In the genomic region with DNA sequence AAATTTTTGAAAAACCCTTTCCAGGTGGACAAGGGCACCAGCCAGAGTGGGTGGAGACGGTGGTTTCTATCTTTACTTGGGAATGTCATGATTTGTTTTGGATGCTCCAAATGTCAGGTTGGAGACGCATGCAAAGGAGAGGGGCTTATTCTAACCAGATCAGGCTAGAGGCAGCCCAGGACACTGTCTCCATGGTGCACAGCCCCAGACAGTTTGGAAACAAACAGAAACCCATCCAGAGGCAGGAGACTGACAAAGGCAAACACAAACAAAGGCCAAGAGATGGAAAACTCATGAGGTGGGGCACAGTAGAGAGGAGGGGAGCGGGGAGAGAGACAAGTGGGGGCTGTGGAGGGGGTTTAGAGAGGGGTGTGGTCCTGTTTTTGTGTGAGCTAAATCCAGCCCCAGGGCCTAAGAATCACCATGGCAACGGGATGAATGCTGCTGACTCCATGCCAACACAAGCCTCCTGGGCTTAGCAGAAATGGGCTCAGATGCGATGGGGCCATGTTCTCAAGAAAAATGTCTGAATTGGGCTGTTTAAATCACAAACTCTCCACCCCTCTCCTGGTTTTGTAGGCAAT, we compare ENCODE assay signal across 24 cellular contexts. TPM values are rescaled to one million over a fixed set of nuclear protein-coding genes. Genes with fewer than 3 reads are reported as not detected.
A peak's percentile ranks its signal among the peaks of the same experiment; 100 is the strongest.
DNase-seq lines count a peak whose midpoint lies in the region; ATAC-seq, FAIRE-seq and TF ChIP-seq lines count a peak whose summit lies in the region.
"Had no signal": no experiment of that assay in that cellular context is flagged by ENCODE, and none has a peak within 500 bp of the region (broad histone marks: within the 10 kb centered on the region; RNA-seq: fewer than 3 reads in every experiment).

No MANE protein-coding gene starts in this region.

- H3K36me3 Mint-ChIP-seq in endodermal cell (ENCODE audit: low read depth) = peaks cover 7% of the 10 kb centered on the region
- H3K36me3 Mint-ChIP-seq in activated T-cell treated with anti-CD3 and anti-CD28 coated beads, Interleukin-2, amount 50 U/mL, for 4 hours (ENCODE audit: insufficient read depth) = peaks cover 19% of the 10 kb centered on the region

- intact Hi-C loops in sigmoid colon (cut with DNase I) (no loop called here), kidney (cut with DNase I) (no loop called here)

- H3K4me3 Mint-ChIP-seq in endodermal cell = no peak overlapping the region
- H3K4me3 Mint-ChIP-seq in activated T-cell treated with anti-CD3 and anti-CD28 coated beads, Interleukin-2, amount 50 U/mL, for 4 hours = no peak overlapping the region
- H3K4me3 Mint-ChIP-seq: CD14-positive monocyte; T-helper 1 cell treated with Interleukin-12 subunit alpha and Interleukin-12 subunit beta and Interleukin-4 antibody, amounts not matched to agents 30 μg/mL and 1 μg/mL, for 36 hours had no signal

- H3K27me3 ChIP-seq in endodermal cell (ENCODE audit: control insufficient read depth, insufficient read depth, low read length, poor library complexity, severe bottlenecking) (no peaks in the 10 kb centered on the region), sigmoid colon (no peaks in the 10 kb centered on the region)
- H3K27me3 ChIP-seq: ascending aorta, heart right ventricle, spleen, upper lobe of right lung had no signal

- H3K27me3 Mint-ChIP-seq in endodermal cell (ENCODE audit: insufficient read depth) = no peaks in the 10 kb centered on the region
- H3K27me3 Mint-ChIP-seq in activated T-cell treated with anti-CD3 and anti-CD28 coated beads, Interleukin-2, amount 50 U/mL, for 4 hours (ENCODE audit: low read depth) = no peaks in the 10 kb centered on the region

- no peaks in the 10 kb centered on the region for H3K4me1 Mint-ChIP-seq in endodermal cell
- peaks cover 10% of the 10 kb centered on the region for H3K4me1 Mint-ChIP-seq in activated T-cell treated with anti-CD3 and anti-CD28 coated beads, Interleukin-2, amount 50 U/mL, for 4 hours (ENCODE audit: low read depth)

- no peak overlapping the region for H3K4me3 ChIP-seq in endodermal cell (ENCODE audit: low read length)
- no peak overlapping the region for H3K4me3 ChIP-seq in sigmoid colon
- H3K4me3 ChIP-seq in kidney (ENCODE audit: low read length in 2 of 2) = no peak overlapping the region
- H3K4me3 ChIP-seq: A549, ascending aorta, coronary artery, heart right ventricle, spleen, upper lobe of right lung had no signal

- H3K27ac ChIP-seq in endodermal cell (ENCODE audit: low read depth, low read length) = peak overlapping the region; percentile 87
- H3K27ac ChIP-seq in sigmoid colon = peak overlapping the region in 3 of 4 donors; percentile 7 to 69 (median 32)
- no peak overlapping the region for H3K27ac ChIP-seq in kidney (ENCODE audit: low read depth in 2 of 2, low read length in 2 of 2)
- H3K27ac ChIP-seq: A549, ascending aorta, epithelial cell of prostate, spleen, upper lobe of right lung had no signal

- 68 to 94% methylated on average over 2 to 5 of the region's 5 CpGs for WGBS in endodermal cell (ENCODE audit: insufficient coverage in 1 of 2, insufficient read length in 1 of 2), 2 experiments
- WGBS in sigmoid colon, 2 donors = 66 to 69% methylated on average over 5 of the region's 5 CpGs

- H3K4me1 ChIP-seq in endodermal cell (ENCODE audit: control insufficient read depth, insufficient read depth, low read length) (no peaks in the 10 kb centered on the region), sigmoid colon (peaks cover 0 to 78% (median 52%) of the 10 kb centered on the region in 4 donors), kidney (ENCODE audit: control insufficient read depth in 1 of 2, insufficient read depth in 1 of 2, low read depth in 1 of 2, low read length in 2 of 2) (peaks cover 0 to 2% of the 10 kb centered on the region in 2 donors)
- H3K4me1 ChIP-seq: ascending aorta, spleen had no signal

- H3K9me3 ChIP-seq in endodermal cell (ENCODE audit: control insufficient read depth, low read length) (no peaks in the 10 kb centered on the region), sigmoid colon (no peaks in the 10 kb centered on the region), kidney (ENCODE audit: control insufficient read depth in 1 of 2, low read length in 2 of 2) (no peaks in the 10 kb centered on the region)
- H3K9me3 ChIP-seq: A549, ascending aorta, heart right ventricle, spleen, upper lobe of right lung had no signal

- no peak overlapping the region for H3K27ac Mint-ChIP-seq in endodermal cell
- H3K27ac Mint-ChIP-seq: T-helper 1 cell treated with Interleukin-12 subunit alpha and Interleukin-12 subunit beta and Interleukin-4 antibody, amounts not matched to agents 30 μg/mL and 1 μg/mL, for 36 hours had no signal

- TF ChIP-seq EP300 in sigmoid colon (IDR thresholded peaks at IDR 0.05) = no peak

- TF ChIP-seq CTCF in endodermal cell (conservative IDR thresholded peaks at IDR 0.05) = no peak
- TF ChIP-seq CTCF in sigmoid colon (IDR thresholded peaks at IDR 0.05) = no peak
- TF ChIP-seq CTCF in kidney (IDR thresholded peaks at IDR 0.05; ENCODE audit: borderline replicate concordance, extremely low read depth, insufficient read depth) = no peak

- peaks cover 5% of the 10 kb centered on the region for H3K36me3 ChIP-seq in endodermal cell (ENCODE audit: control insufficient read depth, insufficient read depth, low read length)
- H3K36me3 ChIP-seq in sigmoid colon = no peaks in the 10 kb centered on the region
- peaks cover 0 to 4% of the 10 kb centered on the region in 2 donors for H3K36me3 ChIP-seq in kidney (ENCODE audit: control insufficient read depth in 1 of 2, insufficient read depth in 2 of 2, low read length in 2 of 2)

- ATAC-seq in activated T-cell treated with anti-CD3 and anti-CD28 coated beads, Interleukin-2, amount 50 U/mL, for 4 hours = no peak
- ATAC-seq: A549, upper lobe of right lung had no signal

- TF ChIP-seq POLR2A in sigmoid colon (IDR thresholded peaks at IDR 0.05) = no peak

- DNase-seq in NCI-H82 (lab: John Stamatoyannopoulos, UW) = peak; percentile 33
- DNase-seq in NCI-H82 treated with DMSO at 0.1 percent for 48 hours (lab: John Stamatoyannopoulos, UW; ENCODE audit: unreplicated experiment) = no peak
- DNase-seq in endodermal cell = no peak
- DNase-seq in sigmoid colon = no peak
- no peak for DNase-seq in activated T-cell treated with anti-CD3 and anti-CD28 coated beads, Interleukin-2, amount 50 U/mL, for 4 hours
- DNase-seq in kidney = no peak
- DNase-seq: DND-41; heart right ventricle; kidney glomerular epithelial cell; MV-4-11; NCI-H2171 treated with DMSO at 0.1 percent for 48 hours; NK-92 treated with Interleukin-12 subunit alpha and Interleukin-12 subunit beta, amount 100 ng/mL, for 24 hours; spleen; stimulated activated naive CD4-positive, alpha-beta T cell treated with Interleukin-2 at 50 U/mL for 16 hours; upper lobe of right lung had no signal

- FAIRE-seq in kidney (lab: Jason Lieb, UNC) = no peak
- FAIRE-seq: A549, GM19239 had no signal

- H3K9ac ChIP-seq in endodermal cell (ENCODE audit: extremely low read depth, low read length, poor library complexity, severe bottlenecking) (no peak overlapping the region), kidney (ENCODE audit: low read length in 2 of 2) (no peak overlapping the region)

- H3K9me3 Mint-ChIP-seq in endodermal cell = no peaks in the 10 kb centered on the region
- H3K9me3 Mint-ChIP-seq in activated T-cell treated with anti-CD3 and anti-CD28 coated beads, Interleukin-2, amount 50 U/mL, for 4 hours = no peaks in the 10 kb centered on the region
- H3K9me3 Mint-ChIP-seq: CD14-positive monocyte; T-helper 1 cell treated with Interleukin-12 subunit alpha and Interleukin-12 subunit beta and Interleukin-4 antibody, amounts not matched to agents 30 μg/mL and 1 μg/mL, for 36 hours had no signal

RNA-seq across cellular contexts. Expression of a gene that starts 32.4 kb away (rescaled TPM):
- total RNA-seq in endodermal cell (10 to 100 TPM in 1 of 2 donors, 1 to 10 TPM in 1; 4.3 to 11.6 TPM), sigmoid colon (10 to 100 TPM in 2 of 4 donors, 1 to 10 TPM in 2; 4.4 to 12.5 (median 10.4) TPM), kidney (7.8 TPM)
- polyA plus RNA-seq in endodermal cell (2013, experiment 1 of 2) = 12.7 TPM
- polyA plus RNA-seq in endodermal cell (2013, experiment 2 of 2) = 12.6 TPM
- polyA plus RNA-seq in sigmoid colon (10 to 100 TPM in 1 of 3 donors, 1 to 10 TPM in 2; 5.5 to 10.2 (median 8.4) TPM), kidney (ENCODE audit: insufficient read depth, low read depth, low replicate concordance) (7.0 TPM)
- total RNA-seq in activated T-cell treated with anti-CD3 and anti-CD28 coated beads, Interleukin-2, amount 50 U/mL, for 4 hours = 10 to 100 TPM; 10.5 to 14.1 (median 10.9) TPM

RNA-seq across cellular contexts. Expression of a gene that starts 41.5 kb away (rescaled TPM):
- total RNA-seq in endodermal cell = not detected
- polyA plus RNA-seq in endodermal cell (2013, experiment 1 of 2) = 11,210 TPM
- polyA plus RNA-seq in endodermal cell (2013, experiment 2 of 2) = 16,814 TPM
- total RNA-seq in sigmoid colon = not detected
- not detected for polyA plus RNA-seq in sigmoid colon
- not detected for total RNA-seq in activated T-cell treated with anti-CD3 and anti-CD28 coated beads, Interleukin-2, amount 50 U/mL, for 4 hours
- not detected for total RNA-seq in kidney
- polyA plus RNA-seq in kidney (ENCODE audit: insufficient read depth, low read depth, low replicate concordance) = not detected
- total RNA-seq: activated CD8-positive, alpha-beta memory T cell treated with anti-CD3 and anti-CD28 coated beads for 36 hours; ascending aorta; heart right ventricle; osteoblast; spleen; upper lobe of right lung had no signal
- polyA plus RNA-seq: A549, CD14-positive monocyte, heart right ventricle, spleen had no signal

RNA-seq across cellular contexts. Expression of a gene that starts 43.1 kb away (rescaled TPM):
- under 1 TPM in 1 of 2 donors, not detected in 1; 0.07 TPM for total RNA-seq in endodermal cell
- 0.07 TPM for polyA plus RNA-seq in endodermal cell (2013, experiment 1 of 2)
- polyA plus RNA-seq in endodermal cell (2013, experiment 2 of 2) = 0.08 TPM
- total RNA-seq in sigmoid colon = 100 to 1,000 TPM in 2 of 4 donors, 10 to 100 TPM in 2; 26.7 to 205 (median 70.4) TPM
- 1 to 10 TPM in 2 of 3 donors, under 1 TPM in 1; 0.92 to 5.4 (median 1.2) TPM for polyA plus RNA-seq in sigmoid colon
- under 1 TPM; 0.08 to 0.13 (median 0.08) TPM for total RNA-seq in activated T-cell treated with anti-CD3 and anti-CD28 coated beads, Interleukin-2, amount 50 U/mL, for 4 hours
- total RNA-seq in kidney = 1.5 TPM
- polyA plus RNA-seq in kidney (ENCODE audit: insufficient read depth, low read depth, low replicate concordance) = 0.37 TPM
- polyA plus RNA-seq: CD14-positive monocyte had no signal

RNA-seq across cellular contexts. Expression of a gene that starts 50.1 kb away (rescaled TPM):
- total RNA-seq in endodermal cell = 10 to 100 TPM in 1 of 2 donors, not detected in 1; 18.6 TPM
- polyA plus RNA-seq in endodermal cell (2013, experiment 1 of 2) = 18,487 TPM
- polyA plus RNA-seq in endodermal cell (2013, experiment 2 of 2) = 28,205 TPM
- total RNA-seq in sigmoid colon = not detected
- polyA plus RNA-seq in sigmoid colon = not detected
- 10 to 100 TPM in 1 of 3 donors, not detected in 2; 14.0 TPM for total RNA-seq in activated T-cell treated with anti-CD3 and anti-CD28 coated beads, Interleukin-2, amount 50 U/mL, for 4 hours
- total RNA-seq in kidney = 54.0 TPM
- polyA plus RNA-seq in kidney (ENCODE audit: insufficient read depth, low read depth, low replicate concordance) = not detected
- total RNA-seq: activated CD8-positive, alpha-beta memory T cell treated with anti-CD3 and anti-CD28 coated beads for 36 hours; ascending aorta; osteoblast had no signal
- polyA plus RNA-seq: A549, CD14-positive monocyte, heart right ventricle, spleen had no signal

Comparison
In these comparisons a context has a peak if more than half of its experiments do, and no peak if none do; other contexts are left out.
1. H3K27ac ChIP-seq: peak in endodermal cell (single experiment) and sigmoid colon (3 of 4); none in kidney (0 of 2).
2. RNA of a gene that starts 43.1 kb away (total RNA-seq): 26.7 to 205 TPM in sigmoid colon; 1.5 TPM in kidney (single experiment), 0.08 to 0.13 TPM in activated T-cell treated with anti-CD3 and anti-CD28 coated beads, Interleukin-2, amount 50 U/mL, for 4 hours and 0.07 TPM in endodermal cell; every median in the first group is over 10 times any median in the second.